Comparison of ENCODE assay signal across 1 cellular context in genomic region chr10:79460687-79461086, GRCh38.
TF ChIP-seq lines count a peak whose summit lies in the region.

No MANE protein-coding gene starts in this region.

TF ChIP-seq in K562, 482 proteins besides CTCF, POLR2A, EP300 and RAD21 (continued from another document):
- TF ChIP-seq, protein P1, sequence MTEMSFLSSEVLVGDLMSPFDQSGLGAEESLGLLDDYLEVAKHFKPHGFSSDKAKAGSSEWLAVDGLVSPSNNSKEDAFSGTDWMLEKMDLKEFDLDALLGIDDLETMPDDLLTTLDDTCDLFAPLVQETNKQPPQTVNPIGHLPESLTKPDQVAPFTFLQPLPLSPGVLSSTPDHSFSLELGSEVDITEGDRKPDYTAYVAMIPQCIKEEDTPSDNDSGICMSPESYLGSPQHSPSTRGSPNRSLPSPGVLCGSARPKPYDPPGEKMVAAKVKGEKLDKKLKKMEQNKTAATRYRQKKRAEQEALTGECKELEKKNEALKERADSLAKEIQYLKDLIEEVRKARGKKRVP (CRISPR knock-in tag; IDR thresholded peaks at IDR 0.05) = no peak
- TF ChIP-seq GTF2E2 (tag; IDR thresholded peaks at IDR 0.05) (no peak), CREB3L1 (IDR thresholded peaks at IDR 0.05; ENCODE audit: borderline replicate concordance, low read depth) (0 out of 2 replicates have a peak, but pooled peaks have one; percentile 42), MEIS2 (IDR thresholded peaks at IDR 0.05; ENCODE audit: partially characterized antibody) (peak; percentile 17), HOXB6 (CRISPR knock-in tag; IDR thresholded peaks at IDR 0.05; ENCODE audit: borderline replicate concordance) (no peak), ZNF511 (CRISPR knock-in tag; IDR thresholded peaks at IDR 0.05) (no peak), PURB (CRISPR knock-in tag; IDR thresholded peaks at IDR 0.05; ENCODE audit: low read depth) (no peak), ATF3 (IDR thresholded peaks at IDR 0.05) (peak; percentile 77), ATF3 (CRISPR knock-in tag; conservative IDR thresholded peaks at IDR 0.05) (no peak), SMAD1 (IDR thresholded peaks at IDR 0.05; ENCODE audit: low read depth, low read length, partially characterized antibody) (no peak), MED1 (CRISPR knock-in tag; IDR thresholded peaks at IDR 0.05; ENCODE audit: borderline replicate concordance) (no peak), CREB1 (IDR thresholded peaks at IDR 0.05) (peak; percentile 37; the same call in 1 of the 2 replicates), CREB1 (CRISPR knock-in tag; IDR thresholded peaks at IDR 0.05) (peak; percentile 44; the same call in 1 of the 2 replicates), JUN (IDR thresholded peaks at IDR 0.05; ENCODE audit: borderline replicate concordance, low read depth, low read length) (peak; percentile 56), JUN (CRISPR knock-in tag; IDR thresholded peaks at IDR 0.05; ENCODE audit: borderline replicate concordance) (no peak), SREBF1 (IDR thresholded peaks at IDR 0.05; ENCODE audit: borderline replicate concordance, low read depth, low read length) (no peak), ATF7 (IDR thresholded peaks at IDR 0.05) (peak; percentile 40; the same call in 1 of the 2 replicates), FOXK2 (conservative IDR thresholded peaks at IDR 0.05 in 1 of 2, IDR thresholded peaks at IDR 0.05 in 1 of 2; ENCODE audit: low read depth in 2 of 2) (peak in 1 of 2 experiments; percentile 28; a peak in 1 of 4 replicates), CREM (IDR thresholded peaks at IDR 0.05; ENCODE audit: low read depth) (peak; percentile 74), CCAR2 (IDR thresholded peaks at IDR 0.05; ENCODE audit: low read depth, low read length) (no peak)
